Comparison of ENCODE assay signal across 29 cellular contexts in genomic region chr11:70542811-70543210, GRCh38.
"Had no signal": no experiment of that assay in that cellular context is flagged by ENCODE, and none has a peak within 500 bp of the region (broad histone marks: within the 10 kb centered on the region; RNA-seq: fewer than 3 reads in every experiment).

No MANE protein-coding gene starts in this region.

- H3K4me2 ChIP-seq: smooth muscle cell had no signal

- H3K36me3 ChIP-seq: left lung, right atrium auricular region, right lobe of liver, suprapubic skin, thoracic aorta, tibial artery, upper lobe of right lung had no signal

- FAIRE-seq: keratinocyte, urothelium cell line had no signal

- H3K4me1 ChIP-seq: left lung, parathyroid adenoma, right lobe of liver, suprapubic skin, tibial artery, upper lobe of right lung had no signal

- H3K36me3 Mint-ChIP-seq: mesothelial cell of epicardium; naive B cell; stimulated activated effector memory CD8-positive, alpha-beta T cell treated with anti-CD3 and anti-CD28 coated beads, Interleukin-12 subunit alpha, Interleukin-12 subunit beta, amount 100 ng/mL, for 72 hours had no signal

- H3K27ac Mint-ChIP-seq: mesothelial cell of epicardium; nephron; progenitor cell of endocrine pancreas; stimulated activated effector memory CD8-positive, alpha-beta T cell treated with anti-CD3 and anti-CD28 coated beads, Interleukin-12 subunit alpha, Interleukin-12 subunit beta, amount 100 ng/mL, for 72 hours; stimulated activated naive CD8-positive, alpha-beta T cell treated with anti-CD3 and anti-CD28 coated beads, Interleukin-15, Interleukin-2, amounts not matched to agents 100 ng/mL and 50 ng/mL, for 24 hours had no signal

- H3K27me3 ChIP-seq: left lung, right atrium auricular region, right lobe of liver, upper lobe of right lung had no signal

- H3K27me3 Mint-ChIP-seq: progenitor cell of endocrine pancreas; stimulated activated naive CD8-positive, alpha-beta T cell treated with anti-CD3 and anti-CD28 coated beads, Interleukin-15, Interleukin-2, amounts not matched to agents 100 ng/mL and 50 ng/mL, for 24 hours had no signal

- H3K9me3 ChIP-seq: right atrium auricular region, right lobe of liver, suprapubic skin, thoracic aorta, upper lobe of right lung had no signal

- H3K27ac ChIP-seq: left lung, parathyroid adenoma, right atrium auricular region, right lobe of liver, suprapubic skin, thoracic aorta, tibial artery, upper lobe of right lung had no signal

- H3K4me3 ChIP-seq: left lung, lung, right atrium auricular region, right lobe of liver, smooth muscle cell, suprapubic skin, thoracic aorta, tibial artery, upper lobe of right lung had no signal

- H3K9me3 Mint-ChIP-seq: mesothelial cell of epicardium; stimulated activated effector memory CD8-positive, alpha-beta T cell treated with anti-CD3 and anti-CD28 coated beads, Interleukin-12 subunit alpha, Interleukin-12 subunit beta, amount 100 ng/mL, for 72 hours had no signal

- H3K9ac ChIP-seq: parathyroid adenoma had no signal

- H3K79me2 ChIP-seq: parathyroid adenoma had no signal

- DNase-seq: head of caudate nucleus; hippocampal formation; left colon; mesendoderm; naive B cell; nucleus accumbens; stimulated activated CD4-positive, alpha-beta T cell treated with anti-CD3 and anti-CD28 coated beads, Interleukin-12 subunit alpha, Interleukin-12 subunit beta, amount 100 ng/mL, for 4 hours; stimulated activated CD4-positive, alpha-beta T cell treated with anti-CD3 and anti-CD28 coated beads, Interleukin-15, amount 100 ng/mL, for 24 hours; stimulated activated CD4-positive, alpha-beta T cell treated with anti-CD3 and anti-CD28 coated beads, Interleukin-2, amount 100 ng/mL, for 24 hours; stimulated activated CD4-positive, alpha-beta T cell treated with anti-CD3 and anti-CD28 coated beads, Interleukin-4, amount 100 ng/mL, for 1 hour; stimulated activated naive CD4-positive, alpha-beta T cell; tibial artery; trophoblast cell had no signal

- H3K4me1 Mint-ChIP-seq: naive B cell; stimulated activated effector memory CD8-positive, alpha-beta T cell treated with anti-CD3 and anti-CD28 coated beads, Interleukin-12 subunit alpha, Interleukin-12 subunit beta, amount 100 ng/mL, for 72 hours had no signal

- H2AFZ ChIP-seq: parathyroid adenoma had no signal

- H3K4me3 Mint-ChIP-seq: mesothelial cell of epicardium; naive B cell; nephron; stimulated activated effector memory CD8-positive, alpha-beta T cell treated with anti-CD3 and anti-CD28 coated beads, Interleukin-12 subunit alpha, Interleukin-12 subunit beta, amount 100 ng/mL, for 72 hours; stimulated activated naive CD8-positive, alpha-beta T cell treated with anti-CD3 and anti-CD28 coated beads, Interleukin-15, Interleukin-2, amounts not matched to agents 100 ng/mL and 50 ng/mL, for 24 hours had no signal
